8 cellular contexts compared by ENCODE assay signal in the genomic region with DNA sequence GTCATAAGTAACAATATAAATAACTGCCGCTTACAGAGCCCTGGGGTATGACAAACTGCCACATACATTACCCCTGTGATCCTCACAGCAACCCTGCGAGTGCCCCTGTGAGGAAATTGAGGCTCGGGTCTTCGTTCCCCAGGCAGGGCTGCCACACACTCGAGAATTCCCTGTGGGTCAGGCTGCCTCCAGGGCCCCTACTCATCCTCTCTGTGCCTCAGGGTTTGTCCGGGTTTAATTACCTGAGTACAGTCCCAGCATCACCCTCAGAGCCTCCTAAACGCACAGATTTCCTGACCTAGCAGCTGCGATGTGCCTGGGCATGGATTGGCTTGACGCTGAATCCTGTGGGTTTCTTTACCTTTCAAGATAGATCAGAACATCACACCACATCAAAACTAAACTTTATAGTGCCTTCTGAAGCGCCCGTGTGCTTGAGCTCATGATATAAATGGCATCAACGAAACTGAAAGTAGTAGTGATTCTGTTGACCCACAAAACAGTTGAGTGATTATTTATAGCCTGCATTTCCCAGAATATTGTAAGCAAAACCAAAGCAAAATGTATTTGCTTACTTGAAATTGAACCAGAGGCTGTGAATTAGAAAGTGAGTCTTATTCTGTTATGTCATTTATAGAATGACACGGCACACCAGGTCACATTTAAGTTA. TPM values are rescaled to one million over a fixed set of nuclear protein-coding genes. Genes with fewer than 3 reads are reported as not detected.
DNase-seq lines count a peak whose midpoint lies in the region; ATAC-seq and TF ChIP-seq lines count a peak whose summit lies in the region.

No MANE protein-coding gene starts in this region.

- peaks cover 36 to 78% (median 54%) of the 10 kb centered on the region in 4 donors for H3K4me1 Mint-ChIP-seq in naive thymus-derived CD8-positive, alpha-beta T cell
- H3K4me1 Mint-ChIP-seq in Caco-2 (ENCODE audit: low read depth, unreplicated experiment): peaks cover 6% of the 10 kb centered on the region

- CTCF ChIA-PET in Caco-2 (lab: Charles Lee): no interaction called here

- H3K27me3 ChIP-seq in Karpas-422 (ENCODE audit: low read length): no peaks in the 10 kb centered on the region
- H3K27me3 ChIP-seq in Caco-2 (replicated peaks; ENCODE audit: control insufficient read depth, insufficient read depth, low read length): no peaks in the 10 kb centered on the region

- peaks cover 0 to 16% (median 0%) of the 10 kb centered on the region in 3 donors for H3K36me3 Mint-ChIP-seq in naive thymus-derived CD8-positive, alpha-beta T cell
- peaks cover 4% of the 10 kb centered on the region for H3K36me3 Mint-ChIP-seq in Caco-2 (ENCODE audit: insufficient read depth, unreplicated experiment)

- no peak for TF ChIP-seq CTCF in Caco-2 (IDR thresholded peaks at IDR 0.05; ENCODE audit: insufficient read depth in 1 of 2, low read depth in 1 of 2, low read length in 1 of 2, severe bottlenecking in 1 of 2, unreplicated experiment in 1 of 2)

- H3K27me3 Mint-ChIP-seq in naive thymus-derived CD8-positive, alpha-beta T cell: no peaks in the 10 kb centered on the region
- H3K27me3 Mint-ChIP-seq in Caco-2 (ENCODE audit: insufficient read depth, unreplicated experiment): no peaks in the 10 kb centered on the region

- no peaks in the 10 kb centered on the region for H3K9me2 ChIP-seq in Karpas-422 (replicated peaks; ENCODE audit: insufficient read depth, low read length)

- H3K4me1 ChIP-seq in Karpas-422 (ENCODE audit: low read length) (peaks cover 100% of the 10 kb centered on the region), Caco-2 (no peaks in the 10 kb centered on the region)

- H3K4me3 ChIP-seq in Karpas-422 (ENCODE audit: low read length) (peak overlapping the region; percentile 39), Caco-2 (ENCODE audit: low read depth, low read length) (no peak overlapping the region)

- intact Hi-C loops in Caco-2 (cut with micrococcal nuclease; ENCODE audit: unreplicated experiment): no loop called here

- H3K79me2 ChIP-seq in Karpas-422 (ENCODE audit: low read length): peaks cover 48% of the 10 kb centered on the region

- POLR2A ChIA-PET in naive thymus-derived CD8-positive, alpha-beta T cell (lab: Charles Lee): interaction anchor here (0.5 to 5.6 kb wide), 7 partner anchors 9 to 363 kb away, joined by 3 to 37 read pairs (median 4); a partner anchor contains a TSS
- POLR2A ChIA-PET in Caco-2 (lab: Charles Lee): no interaction called here

- H3K9me3 ChIP-seq in Karpas-422 (ENCODE audit: low read length) (no peaks in the 10 kb centered on the region), Caco-2 (no peaks in the 10 kb centered on the region)

- peak overlapping the region; percentile 89 to 98 (median 96) for H3K27ac Mint-ChIP-seq in naive thymus-derived CD8-positive, alpha-beta T cell
- H3K27ac Mint-ChIP-seq in Caco-2 (ENCODE audit: unreplicated experiment): no peak overlapping the region

- no peak overlapping the region for H2AFZ ChIP-seq in Karpas-422 (ENCODE audit: low read length)

- no TSS peak for BruUV-seq in Caco-2 (replicated peaks; lab: Mats Ljungman, UMichigan)

- H3K9ac ChIP-seq in Karpas-422 (ENCODE audit: low read length): peak overlapping the region; percentile 60

- H3K9me3 Mint-ChIP-seq in naive thymus-derived CD8-positive, alpha-beta T cell: no peaks in the 10 kb centered on the region
- H3K9me3 Mint-ChIP-seq in Caco-2 (ENCODE audit: unreplicated experiment): no peaks in the 10 kb centered on the region

- peak overlapping the region; percentile 75 to 86 (median 80) for H3K4me3 Mint-ChIP-seq in naive thymus-derived CD8-positive, alpha-beta T cell
- no peak overlapping the region for H3K4me3 Mint-ChIP-seq in Caco-2 (ENCODE audit: unreplicated experiment)

- no peak for DNase-seq in Karpas-422
- DNase-seq in activated effector memory CD4-positive, alpha-beta T cell treated with Interleukin-2 at 50 U/mL for 16 hours: peak; percentile 37
- peak in 8 of 10 donors; percentile 62 to 87 (median 74) for DNase-seq in naive thymus-derived CD8-positive, alpha-beta T cell
- no peak for DNase-seq in Caco-2
- no peak for DNase-seq in SW 1271 (lab: John Stamatoyannopoulos, UW)

- H3K27ac ChIP-seq in Karpas-422 (ENCODE audit: low read length): peak overlapping the region; percentile 96

- peak overlapping the region; percentile 74 for H3K4me2 ChIP-seq in Karpas-422 (ENCODE audit: low read depth, low read length, poor library complexity, severe bottlenecking)

- ATAC-seq in GM18498 (IDR thresholded peaks at IDR 0.05; ENCODE audit: unreplicated experiment): peak; percentile 44
- peak; percentile 84 to 90 for ATAC-seq in naive thymus-derived CD8-positive, alpha-beta T cell
- ATAC-seq in GM21360 (IDR thresholded peaks at IDR 0.05; ENCODE audit: unreplicated experiment): no peak
- ATAC-seq in GM18870 (IDR thresholded peaks at IDR 0.05; ENCODE audit: unreplicated experiment): no peak

- H3K36me3 ChIP-seq in Karpas-422 (ENCODE audit: insufficient read depth, low read length) (peaks cover 28% of the 10 kb centered on the region), Caco-2 (ENCODE audit: control insufficient read depth, insufficient read depth, low read length) (no peaks in the 10 kb centered on the region; the same call in 1 of the 2 replicates)

- no peaks in the 10 kb centered on the region; the same call in 1 of the 2 replicates for H4K20me1 ChIP-seq in Karpas-422 (ENCODE audit: insufficient read depth, low read depth, low read length)

RNA-seq across cellular contexts. Expression of a gene that starts 14.0 kb away (rescaled TPM):
- 47.1 and 51.4 TPM in 2 replicates for total RNA-seq in Karpas-422 (2014; rRNA removed; shearing (Covaris generic); ENCODE audit: low replicate concordance)
- 10 to 100 TPM; 16.5 to 18.7 TPM for total RNA-seq in naive thymus-derived CD8-positive, alpha-beta T cell
- 1 to 10 TPM; 2.7 to 6.9 (median 3.8) TPM for polyA plus RNA-seq in naive thymus-derived CD8-positive, alpha-beta T cell
- total RNA-seq in Caco-2 (2022): 8.4 and 9.8 TPM in 2 replicates

RNA-seq across cellular contexts. Expression of a gene that starts 31.6 kb away (rescaled TPM):
- 0.26 and 0.54 TPM in 2 replicates for total RNA-seq in Karpas-422 (2014; rRNA removed; shearing (Covaris generic); ENCODE audit: low replicate concordance)
- total RNA-seq in naive thymus-derived CD8-positive, alpha-beta T cell: under 1 TPM in 1 of 2 experiments, not detected in 1; 0.14 TPM
- polyA plus RNA-seq in naive thymus-derived CD8-positive, alpha-beta T cell: not detected
- total RNA-seq in Caco-2 (2022): 0.23 and 0.51 TPM in 2 replicates

Comparison
In these comparisons a context has a peak if more than half of its experiments do, and no peak if none do; other contexts are left out.
1. ATAC-seq: peak in GM18498 (single experiment) and naive thymus-derived CD8-positive, alpha-beta T cell (2 of 2); none in GM21360 (single experiment) and GM18870 (single experiment).
2. DNase-seq: peak in activated effector memory CD4-positive, alpha-beta T cell treated with Interleukin-2 at 50 U/mL for 16 hours (single experiment) and naive thymus-derived CD8-positive, alpha-beta T cell (8 of 10); none in Karpas-422 (single experiment), Caco-2 (0 of 2) and SW 1271 (0 of 2).